ENCODE assay signal across 9 cellular contexts in genomic region chr2:84077504-84077903, GRCh38.
DNase-seq lines count a peak whose midpoint lies in the region; ATAC-seq, FAIRE-seq and TF ChIP-seq lines count a peak whose summit lies in the region.
"Had no signal": no experiment of that assay in that cellular context is flagged by ENCODE, and none has a peak within 500 bp of the region (broad histone marks: within the 10 kb centered on the region; RNA-seq: fewer than 3 reads in every experiment).

No MANE protein-coding gene starts in this region.

- H3K4me3 ChIP-seq in H1 (ENCODE audit: extremely low read depth in 1 of 4, insufficient read depth in 2 of 4, low read depth in 3 of 4, low read length in 4 of 4) = no peak overlapping the region
- no peak overlapping the region for H3K4me3 ChIP-seq in testis
- no peak overlapping the region for H3K4me3 ChIP-seq in prostate gland

- POLR2A ChIA-PET in H1 (lab: Charles Lee; ENCODE audit: partially characterized antibody) = no interaction called here

- no peaks in the 10 kb centered on the region for H3K36me3 Mint-ChIP-seq in CD14-positive monocyte

- peak; percentile 65 to 67 for TF ChIP-seq RAD21 in H1 (IDR thresholded peaks at IDR 0.05 in 1 of 2, conservative IDR thresholded peaks at IDR 0.05 in 1 of 2; ENCODE audit: low read depth in 2 of 2, low read length in 2 of 2)

- CTCF ChIA-PET in H1 (lab: Charles Lee; ENCODE audit: partially characterized antibody) = interaction anchor here (0.7 to 1.7 kb wide), 4 partner anchors 8 to 579 kb away, joined by 3 to 4 read pairs (median 4); no protein-coding TSS in a partner anchor

- H3K56ac ChIP-seq in H1 (replicated peaks; ENCODE audit: insufficient read length, low read depth, low read length) = no peak overlapping the region

- H3K9me3 ChIP-seq in H1 (ENCODE audit: insufficient read depth in 2 of 2, low read depth in 1 of 2, low read length in 1 of 2) (no peaks in the 10 kb centered on the region), testis (no peaks in the 10 kb centered on the region), prostate gland (no peaks in the 10 kb centered on the region)

- no peak for TF ChIP-seq EP300 in H1 (IDR thresholded peaks at IDR 0.05; ENCODE audit: borderline replicate concordance in 1 of 2, low read depth in 2 of 2, low read length in 2 of 2)

- H3K79me1 ChIP-seq in H1 (ENCODE audit: low read depth, low read length) = no peaks in the 10 kb centered on the region

- H2BK20ac ChIP-seq in H1 (ENCODE audit: low read length) = no peak overlapping the region

- no peak overlapping the region for H3K23ac ChIP-seq in H1 (ENCODE audit: insufficient read length)

- no peak for TF ChIP-seq POLR2A in H1 (IDR thresholded peaks at IDR 0.05; ENCODE audit: control extremely low read depth in 1 of 2, low read depth in 2 of 2, low read length in 2 of 2)
- TF ChIP-seq POLR2A in testis (IDR thresholded peaks at IDR 0.05) = no peak
- TF ChIP-seq POLR2A in prostate gland (IDR thresholded peaks at IDR 0.05) = no peak

- no peak overlapping the region for H3K14ac ChIP-seq in H1 (ENCODE audit: insufficient read length)

- H3K23me2 ChIP-seq in H1 (ENCODE audit: low read depth, low read length) = no peaks in the 10 kb centered on the region; the same call in 1 of the 2 replicates

- peak overlapping the region in 1 of 7 donors; percentile 4 for H3K27ac Mint-ChIP-seq in CD14-positive monocyte

- DNase-seq in CD14-positive monocyte (ENCODE audit: low spot score) = no peak
- DNase-seq in NCI-H345 treated with DMSO at 0.1 percent for 48 hours (lab: John Stamatoyannopoulos, UW; ENCODE audit: unreplicated experiment) = peak; percentile 13
- no peak for DNase-seq in H1 (ENCODE audit: low read depth in 1 of 2, low spot score in 2 of 2)
- peak; percentile 65 for DNase-seq in testis
- no peak for DNase-seq in prostate gland (ENCODE audit: low spot score)
- DNase-seq in DMS114 treated with DMSO at 0.1 percent for 48 hours (lab: John Stamatoyannopoulos, UW; ENCODE audit: unreplicated experiment) = no peak
- DNase-seq in omental fat pad (ENCODE audit: low spot score) = no peak

- no peak overlapping the region for H2BK120ac ChIP-seq in H1 (replicated peaks; ENCODE audit: low read depth, low read length)

- TF ChIP-seq CTCF in CD14-positive monocyte (IDR thresholded peaks at IDR 0.05) (peak; percentile 13), H1 (IDR thresholded peaks at IDR 0.05; ENCODE audit: control extremely low read depth in 1 of 3, insufficient read depth in 1 of 3, low read depth in 1 of 3, low read length in 3 of 3) (peak in 2 of 3 experiments; percentile 25 to 55; a peak in 2 of 4 replicates), testis (IDR thresholded peaks at IDR 0.05) (peak in 1 of 3 experiments; percentile 28), prostate gland (IDR thresholded peaks at IDR 0.05) (peak in 1 of 4 experiments; percentile 58), omental fat pad (IDR thresholded peaks at IDR 0.05) (no peak)

- H3K27me3 ChIP-seq in H1 (replicated peaks in 1 of 4; ENCODE audit: control insufficient read depth in 3 of 4, extremely low read depth in 1 of 4, insufficient read depth in 3 of 4, low read length in 3 of 4) (no peaks in the 10 kb centered on the region), testis (no peaks in the 10 kb centered on the region), prostate gland (replicated peaks; ENCODE audit: insufficient read depth) (no peaks in the 10 kb centered on the region)

- no peak overlapping the region for H3K9ac ChIP-seq in H1 (replicated peaks in 1 of 4; ENCODE audit: extremely low read depth in 1 of 4, low read depth in 3 of 4, low read length in 3 of 4)

- no peak overlapping the region for H3K4me3 Mint-ChIP-seq in CD14-positive monocyte

- peak; percentile 66 for ATAC-seq in GM18909 (IDR thresholded peaks at IDR 0.05; ENCODE audit: poor library complexity, unreplicated experiment)
- no peak for ATAC-seq in omental fat pad (ENCODE audit: low FRiP score)

- no peaks in the 10 kb centered on the region for H3K36me3 ChIP-seq in H1 (ENCODE audit: control insufficient read depth in 2 of 4, insufficient read depth in 4 of 4, low read length in 3 of 4)
- no peaks in the 10 kb centered on the region for H3K36me3 ChIP-seq in testis (ENCODE audit: low read depth, missing control alignments)
- H3K36me3 ChIP-seq in prostate gland = no peaks in the 10 kb centered on the region

- no peak overlapping the region for H3K27ac ChIP-seq in H1 (ENCODE audit: low read depth, low read length)
- no peak overlapping the region for H3K27ac ChIP-seq in testis
- H3K27ac ChIP-seq in prostate gland = no peak overlapping the region

- no peak overlapping the region for H2AK5ac ChIP-seq in H1 (ENCODE audit: low read depth, low read length)

- H4K91ac ChIP-seq in H1 (replicated peaks; ENCODE audit: insufficient read length, low read length) = no peak overlapping the region

- no peaks in the 10 kb centered on the region for H3K9me3 Mint-ChIP-seq in CD14-positive monocyte

- no peaks in the 10 kb centered on the region for H3K79me2 ChIP-seq in H1 (ENCODE audit: control insufficient read depth in 1 of 2, insufficient read depth in 2 of 2, low read length in 2 of 2)

- H2BK5ac ChIP-seq in H1 (ENCODE audit: low read depth, low read length) = no peak overlapping the region

- no peak overlapping the region for H2BK12ac ChIP-seq in H1 (ENCODE audit: low read depth, low read length)

- peaks cover 0 to 1% (median 0%) of the 10 kb centered on the region in 3 donors for H3K27me3 Mint-ChIP-seq in CD14-positive monocyte (ENCODE audit: low read depth in 3 of 3)

- H3K4me1 ChIP-seq in H1 (replicated peaks in 1 of 4; ENCODE audit: control insufficient read depth in 3 of 4, insufficient read depth in 4 of 4, low read length in 3 of 4) (no peaks in the 10 kb centered on the region), testis (no peaks in the 10 kb centered on the region), prostate gland (replicated peaks) (no peaks in the 10 kb centered on the region)

- no peak overlapping the region for H4K5ac ChIP-seq in H1 (ENCODE audit: insufficient read length, low read depth, low read length)

- H3K18ac ChIP-seq in H1 (ENCODE audit: extremely low read depth, low read length) = no peak overlapping the region

- no peak overlapping the region for H2BK15ac ChIP-seq in H1 (ENCODE audit: low read length)

- no peak overlapping the region for H3K4me2 ChIP-seq in H1 (ENCODE audit: insufficient read depth in 1 of 2, low read depth in 2 of 2, low read length in 2 of 2)

- no peaks in the 10 kb centered on the region for H3K4me1 Mint-ChIP-seq in CD14-positive monocyte

- H4K20me1 ChIP-seq in H1 (replicated peaks in 1 of 2; ENCODE audit: control insufficient read depth in 1 of 2, insufficient read depth in 2 of 2, low read length in 2 of 2) = no peaks in the 10 kb centered on the region

- peak; percentile 13 for FAIRE-seq in H1 (lab: Jason Lieb, UNC)
- FAIRE-seq: endometrium had no signal

- no peak overlapping the region for H4K8ac ChIP-seq in H1 (ENCODE audit: extremely low read depth, insufficient read depth, low read length)

- no peak overlapping the region for H2AFZ ChIP-seq in H1 (ENCODE audit: low read length)

- 85% methylated on average over 2 of the region's 2 CpGs; no CpG with 5 or more reads in 1 of the 2 experiments for WGBS in H1 (ENCODE audit: extremely low coverage in 1 of 2, insufficient coverage in 1 of 2, insufficient read length in 1 of 2, insufficient replicate concordance in 2 of 2, low coverage in 1 of 2, low lambda C conversion rate in 2 of 2, missing lambda C conversion rate in 1 of 2), 2 experiments
- WGBS in testis, 2 donors = 71 to 74% methylated on average over 2 of the region's 2 CpGs
- 62% methylated on average over 2 of the region's 2 CpGs for WGBS in prostate gland

- intact Hi-C loops in CD14-positive monocyte (cut with micrococcal nuclease) = no loop called here
- intact Hi-C loops in testis (cut with DNase I; ENCODE audit: low total_unique reads) = no loop called here
- intact Hi-C loops in prostate gland (cut with DNase I) = no loop called here

- no peak overlapping the region for H3K4ac ChIP-seq in H1 (replicated peaks; ENCODE audit: insufficient read length, low read depth, low read length)

TF ChIP-seq in H1, 55 proteins besides CTCF, POLR2A, EP300 and RAD21:
- no peak for TF ChIP-seq RBBP5 (IDR thresholded peaks at IDR 0.05; ENCODE audit: borderline replicate concordance, low read depth, low read length)
- no peak for TF ChIP-seq USF2 (IDR thresholded peaks at IDR 0.05; ENCODE audit: low read length)
- no peak for TF ChIP-seq KDM1A (IDR thresholded peaks at IDR 0.05; ENCODE audit: borderline replicate concordance, low read length)
- no peak for TF ChIP-seq KDM5A (IDR thresholded peaks at IDR 0.05; ENCODE audit: low read length)
- TF ChIP-seq RFX5 (IDR thresholded peaks at IDR 0.05; ENCODE audit: borderline replicate concordance, low read depth, low read length) = no peak
- TF ChIP-seq GTF2F1 (IDR thresholded peaks at IDR 0.05; ENCODE audit: borderline replicate concordance, low read depth, low read length) = no peak
- TF ChIP-seq NANOG (IDR thresholded peaks at IDR 0.05; ENCODE audit: insufficient read depth, low read depth, low read length, poor library complexity, severe bottlenecking) = no peak
- TF ChIP-seq NRF1 (IDR thresholded peaks at IDR 0.05; ENCODE audit: low read depth, low read length) = no peak
- TF ChIP-seq POLR2AphosphoS5 (IDR thresholded peaks at IDR 0.05; ENCODE audit: low read depth, low read length) = no peak
- no peak for TF ChIP-seq FOSL1 (IDR thresholded peaks at IDR 0.05; ENCODE audit: insufficient read depth, low read depth, low read length)
- TF ChIP-seq CREB1 (IDR thresholded peaks at IDR 0.05) = no peak
- no peak for TF ChIP-seq EZH2 (IDR thresholded peaks at IDR 0.05; ENCODE audit: low read depth, low read length, severe bottlenecking)
- TF ChIP-seq JUN (IDR thresholded peaks at IDR 0.05; ENCODE audit: low read depth, low read length) = no peak

Comparison
In these comparisons a context has a peak if more than half of its experiments do, and no peak if none do; other contexts are left out.
1. DNase-seq: peak in NCI-H345 treated with DMSO at 0.1 percent for 48 hours (single experiment) and testis (single experiment); none in CD14-positive monocyte (single experiment), H1 (0 of 2), prostate gland (single experiment), DMS114 treated with DMSO at 0.1 percent for 48 hours (single experiment) and omental fat pad (single experiment).
2. CTCF ChIP-seq: peak in CD14-positive monocyte (single experiment) and H1 (2 of 3); none in omental fat pad (0 of 3).